ENCODE assay signal across 19 cellular contexts in the genomic region with DNA sequence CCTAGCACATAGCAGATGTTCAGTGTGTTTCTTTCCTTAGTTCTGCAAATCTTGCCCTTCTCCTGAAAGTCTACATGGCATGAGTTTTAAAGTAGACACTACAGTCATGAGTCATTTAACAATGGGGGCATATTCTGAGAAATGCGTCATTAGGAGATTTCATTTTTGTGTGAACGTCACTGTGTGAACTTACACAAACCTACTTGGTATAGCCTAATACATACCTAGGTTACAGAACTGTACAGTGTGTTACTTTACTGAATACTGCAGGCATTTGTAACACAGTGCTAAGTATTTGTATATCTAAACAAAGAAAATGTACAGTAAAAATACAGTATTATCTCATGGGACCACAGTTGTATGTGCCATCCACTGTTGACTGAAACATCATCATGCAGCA. TPM values are rescaled to one million over a fixed set of nuclear protein-coding genes. Genes with fewer than 3 reads are reported as not detected.
A peak's percentile ranks its signal among the peaks of the same experiment; 100 is the strongest.
DNase-seq lines count a peak whose midpoint lies in the region; ATAC-seq and TF ChIP-seq lines count a peak whose summit lies in the region.
"Had no signal": no experiment of that assay in that cellular context is flagged by ENCODE, and none has a peak within 500 bp of the region (broad histone marks: within the 10 kb centered on the region; RNA-seq: fewer than 3 reads in every experiment).

No MANE protein-coding gene starts in this region.

- no peaks in the 10 kb centered on the region for H3K9me3 ChIP-seq in smooth muscle cell (replicated peaks; ENCODE audit: low read depth)
- no peaks in the 10 kb centered on the region for H3K9me3 ChIP-seq in left lung
- H3K9me3 ChIP-seq: adrenal gland, spleen, thoracic aorta had no signal

- H3K36me3 ChIP-seq in brain microvascular endothelial cell (replicated peaks) (peaks cover 6% of the 10 kb centered on the region), smooth muscle cell (ENCODE audit: low read depth) (no peaks in the 10 kb centered on the region), left lung (peaks cover 0 to 21% of the 10 kb centered on the region in 2 donors)

- no peaks in the 10 kb centered on the region for H3K79me2 ChIP-seq in smooth muscle cell (ENCODE audit: low read depth)

- peaks cover 66% of the 10 kb centered on the region for H3K36me3 Mint-ChIP-seq in activated CD8-positive, alpha-beta T cell treated with anti-CD3 and anti-CD28 coated beads for 36 hours (ENCODE audit: low read depth)
- peaks cover 62% of the 10 kb centered on the region for H3K36me3 Mint-ChIP-seq in activated CD8-positive, alpha-beta T cell treated with anti-CD3 and anti-CD28 coated beads, Interleukin-2, amount 10 ng/mL, durations not matched to agents 7 days and 5 days (ENCODE audit: low read depth)

- H3K27me3 Mint-ChIP-seq in activated CD8-positive, alpha-beta T cell treated with anti-CD3 and anti-CD28 coated beads for 36 hours, result no peaks in the 10 kb centered on the region
- no peaks in the 10 kb centered on the region for H3K27me3 Mint-ChIP-seq in activated CD8-positive, alpha-beta T cell treated with anti-CD3 and anti-CD28 coated beads, Interleukin-2, amount 10 ng/mL, durations not matched to agents 7 days and 5 days (ENCODE audit: low read depth)

- no peaks in the 10 kb centered on the region for H3K4me1 ChIP-seq in smooth muscle cell (ENCODE audit: low read depth)
- no peaks in the 10 kb centered on the region for H3K4me1 ChIP-seq in left lung
- H3K4me1 ChIP-seq: adrenal gland had no signal

- H3K27ac Mint-ChIP-seq in activated CD8-positive, alpha-beta T cell treated with anti-CD3 and anti-CD28 coated beads for 36 hours, result no peak overlapping the region
- no peak overlapping the region for H3K27ac Mint-ChIP-seq in activated CD8-positive, alpha-beta T cell treated with anti-CD3 and anti-CD28 coated beads, Interleukin-2, amount 10 ng/mL, durations not matched to agents 7 days and 5 days

- no peak overlapping the region for H3K27ac ChIP-seq in brain microvascular endothelial cell
- peak overlapping the region; percentile 14 for H3K27ac ChIP-seq in smooth muscle cell (ENCODE audit: low read depth)
- H3K27ac ChIP-seq in left lung, result no peak overlapping the region
- H3K27ac ChIP-seq: adrenal gland, spleen, thoracic aorta had no signal

- WGBS in smooth muscle cell (ENCODE audit: low lambda C conversion rate), result 69% methylated on average over 2 of the region's 2 CpGs

- H4K20me1 ChIP-seq in smooth muscle cell (ENCODE audit: low read depth), result no peaks in the 10 kb centered on the region

- H3K4me3 Mint-ChIP-seq in activated CD8-positive, alpha-beta T cell treated with anti-CD3 and anti-CD28 coated beads for 36 hours, result no peak overlapping the region
- no peak overlapping the region for H3K4me3 Mint-ChIP-seq in activated CD8-positive, alpha-beta T cell treated with anti-CD3 and anti-CD28 coated beads, Interleukin-2, amount 10 ng/mL, durations not matched to agents 7 days and 5 days

- no peaks in the 10 kb centered on the region for H3K9me3 Mint-ChIP-seq in activated CD8-positive, alpha-beta T cell treated with anti-CD3 and anti-CD28 coated beads for 36 hours
- H3K9me3 Mint-ChIP-seq in activated CD8-positive, alpha-beta T cell treated with anti-CD3 and anti-CD28 coated beads, Interleukin-2, amount 10 ng/mL, durations not matched to agents 7 days and 5 days (ENCODE audit: insufficient read depth), result no peaks in the 10 kb centered on the region

- peaks cover 30% of the 10 kb centered on the region for H3K4me1 Mint-ChIP-seq in activated CD8-positive, alpha-beta T cell treated with anti-CD3 and anti-CD28 coated beads for 36 hours (ENCODE audit: low read depth)
- H3K4me1 Mint-ChIP-seq in activated CD8-positive, alpha-beta T cell treated with anti-CD3 and anti-CD28 coated beads, Interleukin-2, amount 10 ng/mL, durations not matched to agents 7 days and 5 days (ENCODE audit: low read depth), result peaks cover 19% of the 10 kb centered on the region

- H2AFZ ChIP-seq in smooth muscle cell (ENCODE audit: low read depth), result no peak overlapping the region

- no peaks in the 10 kb centered on the region for H3F3A ChIP-seq in smooth muscle cell (ENCODE audit: low read depth)

- H3K4me2 ChIP-seq in smooth muscle cell, result no peak overlapping the region

- POLR2A ChIA-PET in activated CD8-positive, alpha-beta T cell treated with anti-CD3 and anti-CD28 coated beads for 36 hours (lab: Charles Lee), result interaction anchor here (2.1 kb wide), 1 partner anchor 10 kb away, joined by 11 read pairs; the partner anchor contains the start of gene TTF2
- POLR2A ChIA-PET in activated CD8-positive, alpha-beta T cell treated with anti-CD3 and anti-CD28 coated beads, Interleukin-2, amount 10 ng/mL, durations not matched to agents 7 days and 5 days (lab: Charles Lee), result interaction anchor here (5.5 kb wide), 1 partner anchor 10 kb away, joined by 29 read pairs; the partner anchor contains the start of gene TTF2

- in situ Hi-C loops in brain microvascular endothelial cell (cut with HindIII; ENCODE audit: low pct_ligation_motif_present, low sequenced_read_pairs), result loop anchor here (25.0 kb wide), 1 partner anchor 333 kb away; no protein-coding TSS in a partner anchor

- H3K27me3 ChIP-seq in brain microvascular endothelial cell (replicated peaks), result no peaks in the 10 kb centered on the region
- no peaks in the 10 kb centered on the region for H3K27me3 ChIP-seq in smooth muscle cell (ENCODE audit: low read depth)
- H3K27me3 ChIP-seq in left lung, result no peaks in the 10 kb centered on the region
- H3K27me3 ChIP-seq: adrenal gland, spleen had no signal

- TF ChIP-seq CTCF in activated CD8-positive, alpha-beta T cell treated with anti-CD3 and anti-CD28 coated beads for 36 hours (IDR thresholded peaks at IDR 0.05), result no peak
- TF ChIP-seq CTCF in brain microvascular endothelial cell (IDR thresholded peaks at IDR 0.05; ENCODE audit: low read depth, low read length, missing control alignments) (no peak), smooth muscle cell (IDR thresholded peaks at IDR 0.05; ENCODE audit: borderline replicate concordance, insufficient read depth, poor library complexity, severe bottlenecking) (no peak), left lung (IDR thresholded peaks at IDR 0.05) (no peak)

- H3K4me3 ChIP-seq in brain microvascular endothelial cell (ENCODE audit: low read depth, low read length), result no peak overlapping the region
- H3K4me3 ChIP-seq in smooth muscle cell, result no peak overlapping the region
- no peak overlapping the region for H3K4me3 ChIP-seq in left lung
- H3K4me3 ChIP-seq: adrenal gland, spleen, thoracic aorta had no signal

- CTCF ChIA-PET in activated CD8-positive, alpha-beta T cell treated with anti-CD3 and anti-CD28 coated beads for 36 hours (lab: Charles Lee), result interaction anchor here (0.9 to 5.8 kb wide), 5 partner anchors 10 to 346 kb away, joined by 3 to 39 read pairs (median 4); no protein-coding TSS in a partner anchor
- CTCF ChIA-PET in activated CD8-positive, alpha-beta T cell treated with anti-CD3 and anti-CD28 coated beads, Interleukin-2, amount 10 ng/mL, durations not matched to agents 7 days and 5 days (lab: Charles Lee), result interaction anchor here (1.4 to 10.4 kb wide), 5 partner anchors 11 to 58 kb away, joined by 3 to 67 read pairs (median 19); partner anchors contain the start of gene TTF2

- no peak for DNase-seq in activated CD8-positive, alpha-beta T cell treated with anti-CD3 and anti-CD28 coated beads for 36 hours
- DNase-seq in activated CD8-positive, alpha-beta T cell treated with anti-CD3 and anti-CD28 coated beads, Interleukin-2, amount 10 ng/mL, durations not matched to agents 7 days and 5 days, result no peak
- DNase-seq in brain microvascular endothelial cell (peak; percentile 51), smooth muscle cell (lab: John Stamatoyannopoulos, UW; ENCODE audit: unreplicated experiment) (no peak), left lung (no peak)
- DNase-seq: activated CD4-positive, alpha-beta T cell treated with anti-CD3 and anti-CD28 coated beads, Interleukin-2, amount 50 U/mL, for 4 hours; adrenal gland; C1 segment of cervical spinal cord; cerebellar nuclear complex; effector memory CD4-positive, alpha-beta T cell; GOT3; kidney glomerular epithelial cell; NCI-H1694 treated with DMSO at 0.1 percent for 48 hours; NCI-H2227 treated with DMSO at 0.1 percent for 48 hours; spleen had no signal

- peak; percentile 65 for ATAC-seq in activated CD8-positive, alpha-beta T cell treated with anti-CD3 and anti-CD28 coated beads for 36 hours
- ATAC-seq in activated CD8-positive, alpha-beta T cell treated with anti-CD3 and anti-CD28 coated beads, Interleukin-2, amount 10 ng/mL, durations not matched to agents 7 days and 5 days, result no peak
- ATAC-seq in HG02884 (IDR thresholded peaks at IDR 0.05; ENCODE audit: unreplicated experiment) (peak; percentile 51), HG03196 (IDR thresholded peaks at IDR 0.05; ENCODE audit: unreplicated experiment) (no peak), left lung (no peak), GM18498 (IDR thresholded peaks at IDR 0.05; ENCODE audit: unreplicated experiment) (no peak)

- intact Hi-C loops in activated CD8-positive, alpha-beta T cell treated with anti-CD3 and anti-CD28 coated beads for 36 hours (cut with micrococcal nuclease), result no loop called here
- intact Hi-C loops in left lung (cut with DNase I), result no loop called here

- peak overlapping the region; percentile 3 for H3K9ac ChIP-seq in smooth muscle cell (ENCODE audit: low read depth)

RNA-seq across cellular contexts. Expression of gene TTF2, which starts 10.0 kb away (rescaled TPM):
- 100 to 1,000 TPM; 126 to 127 TPM for total RNA-seq in activated CD8-positive, alpha-beta T cell treated with anti-CD3 and anti-CD28 coated beads for 36 hours
- total RNA-seq in activated CD8-positive, alpha-beta T cell treated with anti-CD3 and anti-CD28 coated beads, Interleukin-2, amount 10 ng/mL, durations not matched to agents 7 days and 5 days, result 100 to 1,000 TPM; 121 to 135 TPM
- total RNA-seq in smooth muscle cell (4.9 and 16.2 TPM in 2 replicates), left lung (10 to 100 TPM; 21.0 to 21.1 TPM)
- polyA plus RNA-seq in smooth muscle cell, result 8.2 and 8.8 TPM in 2 replicates

RNA-seq across cellular contexts. Expression of gene TRIM45, which starts 51.4 kb away (rescaled TPM):
- total RNA-seq in activated CD8-positive, alpha-beta T cell treated with anti-CD3 and anti-CD28 coated beads for 36 hours, result under 1 TPM; 0.27 TPM
- under 1 TPM; 0.44 to 0.87 TPM for total RNA-seq in activated CD8-positive, alpha-beta T cell treated with anti-CD3 and anti-CD28 coated beads, Interleukin-2, amount 10 ng/mL, durations not matched to agents 7 days and 5 days
- 3.5 and 4.4 TPM in 2 replicates for total RNA-seq in smooth muscle cell
- 4.6 and 6.4 TPM in 2 replicates for polyA plus RNA-seq in smooth muscle cell
- total RNA-seq in left lung, result 1 to 10 TPM; 2.6 to 5.1 TPM

Comparison
In these comparisons a context has a peak if more than half of its experiments do, and no peak if none do; other contexts are left out.
1. ATAC-seq: peak in activated CD8-positive, alpha-beta T cell treated with anti-CD3 and anti-CD28 coated beads for 36 hours (single experiment) and HG02884 (single experiment); none in activated CD8-positive, alpha-beta T cell treated with anti-CD3 and anti-CD28 coated beads, Interleukin-2, amount 10 ng/mL, durations not matched to agents 7 days and 5 days (single experiment), HG03196 (single experiment), left lung (single experiment) and GM18498 (single experiment).